Comparison of ENCODE assay signal across 8 cellular contexts in the genomic region with DNA sequence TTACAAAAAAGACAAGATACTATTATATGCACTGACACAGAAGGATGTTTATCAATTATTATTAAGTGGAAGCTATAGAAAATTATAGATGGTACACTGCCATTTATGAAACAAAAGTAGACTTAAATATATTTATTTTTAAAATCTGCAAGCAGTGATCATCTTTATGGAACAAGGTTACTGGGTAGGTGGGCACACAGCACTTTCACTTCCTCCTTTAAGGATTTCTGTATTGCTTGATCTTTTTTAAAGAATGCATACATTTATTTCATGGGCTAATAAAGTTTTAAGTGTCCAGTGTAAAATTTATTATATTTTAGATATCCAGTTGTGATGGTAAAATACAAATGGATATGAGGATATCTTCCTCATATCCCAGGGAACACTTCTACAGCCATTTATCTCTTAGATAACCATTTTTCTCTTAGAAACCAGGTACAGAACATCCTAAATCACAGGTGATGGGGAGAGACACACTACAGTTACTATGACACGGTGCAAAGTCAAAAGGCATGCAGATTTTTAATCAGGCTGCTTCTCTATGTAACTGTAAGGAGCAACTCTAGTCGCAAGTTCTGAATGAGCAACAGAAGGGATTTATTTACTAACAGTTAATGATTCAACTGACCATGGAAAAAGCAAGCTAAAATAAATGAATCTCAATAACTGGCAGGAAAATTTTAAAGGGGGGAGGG. TPM values are rescaled to one million over a fixed set of nuclear protein-coding genes. Genes with fewer than 3 reads are reported as not detected.
DNase-seq lines count a peak whose midpoint lies in the region; ATAC-seq and TF ChIP-seq lines count a peak whose summit lies in the region.
"Had no signal": no experiment of that assay in that cellular context is flagged by ENCODE, and none has a peak within 500 bp of the region (broad histone marks: within the 10 kb centered on the region; RNA-seq: fewer than 3 reads in every experiment).

No MANE protein-coding gene starts in this region.

- CTCF ChIA-PET in HEK293T (lab: Yijun Ruan, JAX), result interaction anchor here (0.6 kb wide), 2 partner anchors 296 to 425 kb away, joined by 3 to 4 read pairs; no protein-coding TSS in a partner anchor

- peaks cover 28% of the 10 kb centered on the region for H3K36me3 Mint-ChIP-seq in CD4-positive, CD25-positive, alpha-beta regulatory T cell

- H3K9me3 Mint-ChIP-seq in CD4-positive, CD25-positive, alpha-beta regulatory T cell, result peaks cover 0 to 16% (median 4%) of the 10 kb centered on the region in 7 donors

- 23% methylated on average over 2 of the region's 2 CpGs for WGBS in liver

- H3K27me3 Mint-ChIP-seq in CD4-positive, CD25-positive, alpha-beta regulatory T cell, result peaks cover 5% of the 10 kb centered on the region

- peaks cover 11 to 59% (median 43%) of the 10 kb centered on the region in 4 donors for H3K4me1 Mint-ChIP-seq in CD4-positive, CD25-positive, alpha-beta regulatory T cell

- no peak for TF ChIP-seq POLR2A in Peyer's patch (IDR thresholded peaks at IDR 0.05)

- peak overlapping the region; percentile 95 to 98 (median 96) for H3K4me3 Mint-ChIP-seq in CD4-positive, CD25-positive, alpha-beta regulatory T cell

- peaks cover 9 to 11% of the 10 kb centered on the region in 2 experiments for H3K9me3 ChIP-seq in CD4-positive, CD25-positive, alpha-beta regulatory T cell (ENCODE audit: control insufficient read depth in 2 of 2, low read length in 2 of 2)
- peaks cover 4% of the 10 kb centered on the region; the same call in 1 of the 2 replicates for H3K9me3 ChIP-seq in SK-N-MC (ENCODE audit: low read depth, low read length)
- H3K9me3 ChIP-seq in liver (ENCODE audit: control insufficient read depth in 4 of 4, low read length in 3 of 4), result no peaks in the 10 kb centered on the region
- peaks cover 0 to under 1% (median 0%) of the 10 kb centered on the region in 4 donors for H3K9me3 ChIP-seq in Peyer's patch

- H3K9ac ChIP-seq in SK-N-MC (ENCODE audit: insufficient read length) (peak overlapping the region; percentile 93), liver (ENCODE audit: low read depth in 1 of 2, low read length in 2 of 2) (peak overlapping the region in 1 of 2 donors; percentile 63)

- H3K4me3 ChIP-seq in CD4-positive, CD25-positive, alpha-beta regulatory T cell (ENCODE audit: low read depth, low read length), result peak overlapping the region; percentile 92
- H3K4me3 ChIP-seq in SK-N-MC (peak overlapping the region; percentile 88), liver (ENCODE audit: low read depth in 1 of 3, low read length in 3 of 3) (no peak overlapping the region), Peyer's patch (no peak overlapping the region)

- TF ChIP-seq CTCF in liver (IDR thresholded peaks at IDR 0.05; ENCODE audit: low read depth, low read length, missing input control) (no peak), Peyer's patch (IDR thresholded peaks at IDR 0.05) (no peak)

- H3K27ac Mint-ChIP-seq in CD4-positive, CD25-positive, alpha-beta regulatory T cell, result peak overlapping the region in 2 of 3 donors; percentile 54 to 78

- no peaks in the 10 kb centered on the region for H3K36me3 ChIP-seq in CD4-positive, CD25-positive, alpha-beta regulatory T cell (ENCODE audit: control insufficient read depth, insufficient read depth, low read length)
- H3K36me3 ChIP-seq in SK-N-MC (ENCODE audit: insufficient read depth, low read length) (peaks cover 18% of the 10 kb centered on the region), liver (ENCODE audit: control insufficient read depth in 4 of 4, insufficient read depth in 3 of 4, low read depth in 1 of 4, low read length in 3 of 4) (no peaks in the 10 kb centered on the region), Peyer's patch (no peaks in the 10 kb centered on the region)

- H3K27ac ChIP-seq in CD4-positive, CD25-positive, alpha-beta regulatory T cell (ENCODE audit: insufficient read depth, low read length, poor library complexity, severe bottlenecking), result no peak overlapping the region
- H3K27ac ChIP-seq in SK-N-MC (peak overlapping the region; percentile 87; the same call in 1 of the 2 replicates), liver (ENCODE audit: low read depth in 1 of 2, low read length in 2 of 2) (peak overlapping the region; percentile 23 to 57), Peyer's patch (no peak overlapping the region)

- DNase-seq in CD4-positive, CD25-positive, alpha-beta regulatory T cell, result no peak
- DNase-seq in ELR (ENCODE audit: low read depth) (peak; percentile 7), SK-N-MC (ENCODE audit: low read depth, low spot score) (no peak), Peyer's patch (no peak), HEK293T (ENCODE audit: extremely low spot score) (no peak)
- DNase-seq in stimulated activated CD4-positive, alpha-beta T cell treated with anti-CD3 and anti-CD28 coated beads, Interleukin-1b, Interleukin-23, amount 100 ng/mL, for 48 hours, result no peak
- DNase-seq: NK-92 treated with Interleukin-12 subunit alpha and Interleukin-12 subunit beta, amount 100 ng/mL, for 24 hours had no signal

- TF ChIP-seq RAD21 in liver (IDR thresholded peaks at IDR 0.05), result no peak

- no peak for ATAC-seq in CD4-positive, CD25-positive, alpha-beta regulatory T cell (ENCODE audit: low read depth in 2 of 2)

- POLR2A ChIA-PET in HEK293T (lab: Yijun Ruan, JAX), result no interaction called here

- peaks cover 19% of the 10 kb centered on the region for H3K4me1 ChIP-seq in CD4-positive, CD25-positive, alpha-beta regulatory T cell (ENCODE audit: control insufficient read depth, insufficient read depth, low read length, poor library complexity, severe bottlenecking)
- H3K4me1 ChIP-seq in liver (ENCODE audit: control insufficient read depth in 4 of 4, insufficient read depth in 4 of 4, low read length in 3 of 4) (peaks cover 4 to 52% (median 32%) of the 10 kb centered on the region in 4 donors), Peyer's patch (peaks cover 0 to 22% (median 0%) of the 10 kb centered on the region in 4 donors)

- H3K27me3 ChIP-seq in CD4-positive, CD25-positive, alpha-beta regulatory T cell (ENCODE audit: control insufficient read depth, insufficient read depth, low read length), result no peaks in the 10 kb centered on the region
- H3K27me3 ChIP-seq in liver (ENCODE audit: control insufficient read depth in 4 of 4, insufficient read depth in 4 of 4, low read length in 3 of 4) (no peaks in the 10 kb centered on the region), Peyer's patch (no peaks in the 10 kb centered on the region)

TF ChIP-seq in liver, 16 proteins besides CTCF, POLR2A, EP300 and RAD21 (continues in another document):
- TF ChIP-seq, protein P1, sequence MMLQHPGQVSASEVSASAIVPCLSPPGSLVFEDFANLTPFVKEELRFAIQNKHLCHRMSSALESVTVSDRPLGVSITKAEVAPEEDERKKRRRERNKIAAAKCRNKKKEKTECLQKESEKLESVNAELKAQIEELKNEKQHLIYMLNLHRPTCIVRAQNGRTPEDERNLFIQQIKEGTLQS (IDR thresholded peaks at IDR 0.05), result no peak
- TF ChIP-seq, protein P2, sequence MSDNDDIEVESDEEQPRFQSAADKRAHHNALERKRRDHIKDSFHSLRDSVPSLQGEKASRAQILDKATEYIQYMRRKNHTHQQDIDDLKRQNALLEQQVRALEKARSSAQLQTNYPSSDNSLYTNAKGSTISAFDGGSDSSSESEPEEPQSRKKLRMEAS (IDR thresholded peaks at IDR 0.05), result no peak
- no peak for TF ChIP-seq JUND (IDR thresholded peaks at IDR 0.05)
- TF ChIP-seq YY1 (IDR thresholded peaks at IDR 0.05), result no peak
- TF ChIP-seq EGR1 (IDR thresholded peaks at IDR 0.05; ENCODE audit: low read depth in 2 of 2), result no peak
- TF ChIP-seq NR2F2 (IDR thresholded peaks at IDR 0.05), result no peak
- peak in 1 of 2 donors; percentile 23 for TF ChIP-seq HNF4A (conservative IDR thresholded peaks at IDR 0.05)
- peak; percentile 45 for TF ChIP-seq SP1 (IDR thresholded peaks at IDR 0.05)

TF ChIP-seq in HEK293T, 16 proteins besides CTCF, POLR2A, EP300 and RAD21:
- TF ChIP-seq SUZ12 (IDR thresholded peaks at IDR 0.05) (no peak), L3MBTL2 (conservative IDR thresholded peaks at IDR 0.05) (no peak), FOXK2 (IDR thresholded peaks at IDR 0.05) (no peak), HDGF (IDR thresholded peaks at IDR 0.05; ENCODE audit: borderline replicate concordance) (no peak), FOXA1 (IDR thresholded peaks at IDR 0.05) (no peak), SP1 (IDR thresholded peaks at IDR 0.05) (no peak), FOXM1 (IDR thresholded peaks at IDR 0.05; ENCODE audit: borderline replicate concordance) (no peak)
- TF ChIP-seq, protein P3, sequence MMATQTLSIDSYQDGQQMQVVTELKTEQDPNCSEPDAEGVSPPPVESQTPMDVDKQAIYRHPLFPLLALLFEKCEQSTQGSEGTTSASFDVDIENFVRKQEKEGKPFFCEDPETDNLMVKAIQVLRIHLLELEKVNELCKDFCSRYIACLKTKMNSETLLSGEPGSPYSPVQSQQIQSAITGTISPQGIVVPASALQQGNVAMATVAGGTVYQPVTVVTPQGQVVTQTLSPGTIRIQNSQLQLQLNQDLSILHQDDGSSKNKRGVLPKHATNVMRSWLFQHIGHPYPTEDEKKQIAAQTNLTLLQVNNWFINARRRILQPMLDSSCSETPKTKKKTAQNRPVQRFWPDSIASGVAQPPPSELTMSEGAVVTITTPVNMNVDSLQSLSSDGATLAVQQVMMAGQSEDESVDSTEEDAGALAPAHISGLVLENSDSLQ (IDR thresholded peaks at IDR 0.05), result no peak
TF ChIP-seq in HEK293T: peak in this region for 0.

RNA-seq across cellular contexts. Expression of a gene that starts 2.3 kb away (rescaled TPM):
- total RNA-seq in CD4-positive, CD25-positive, alpha-beta regulatory T cell, result 12.3 TPM
- 10 to 100 TPM in 2 of 4 donors, 1 to 10 TPM in 2; 8.9 to 16.8 (median 9.9) TPM for polyA plus RNA-seq in CD4-positive, CD25-positive, alpha-beta regulatory T cell
- total RNA-seq in liver (10 to 100 TPM; 17.5 to 18.8 TPM), Peyer's patch (10 to 100 TPM; 19.1 to 24.8 (median 21.2) TPM)
- polyA plus RNA-seq in liver, result 10 to 100 TPM in 1 of 2 donors, 1 to 10 TPM in 1; 4.1 to 10.5 TPM

Comparison
In these comparisons a context has a peak if more than half of its experiments do, and no peak if none do; other contexts are left out.
1. H3K27ac ChIP-seq: peak in SK-N-MC (single experiment) and liver (2 of 2); none in CD4-positive, CD25-positive, alpha-beta regulatory T cell (single experiment) and Peyer's patch (0 of 4).
2. H3K4me3 ChIP-seq: peak in CD4-positive, CD25-positive, alpha-beta regulatory T cell (single experiment) and SK-N-MC (single experiment); none in liver (0 of 3) and Peyer's patch (0 of 4).